Comparison of ENCODE assay signal across 2 cellular contexts in the genomic region with DNA sequence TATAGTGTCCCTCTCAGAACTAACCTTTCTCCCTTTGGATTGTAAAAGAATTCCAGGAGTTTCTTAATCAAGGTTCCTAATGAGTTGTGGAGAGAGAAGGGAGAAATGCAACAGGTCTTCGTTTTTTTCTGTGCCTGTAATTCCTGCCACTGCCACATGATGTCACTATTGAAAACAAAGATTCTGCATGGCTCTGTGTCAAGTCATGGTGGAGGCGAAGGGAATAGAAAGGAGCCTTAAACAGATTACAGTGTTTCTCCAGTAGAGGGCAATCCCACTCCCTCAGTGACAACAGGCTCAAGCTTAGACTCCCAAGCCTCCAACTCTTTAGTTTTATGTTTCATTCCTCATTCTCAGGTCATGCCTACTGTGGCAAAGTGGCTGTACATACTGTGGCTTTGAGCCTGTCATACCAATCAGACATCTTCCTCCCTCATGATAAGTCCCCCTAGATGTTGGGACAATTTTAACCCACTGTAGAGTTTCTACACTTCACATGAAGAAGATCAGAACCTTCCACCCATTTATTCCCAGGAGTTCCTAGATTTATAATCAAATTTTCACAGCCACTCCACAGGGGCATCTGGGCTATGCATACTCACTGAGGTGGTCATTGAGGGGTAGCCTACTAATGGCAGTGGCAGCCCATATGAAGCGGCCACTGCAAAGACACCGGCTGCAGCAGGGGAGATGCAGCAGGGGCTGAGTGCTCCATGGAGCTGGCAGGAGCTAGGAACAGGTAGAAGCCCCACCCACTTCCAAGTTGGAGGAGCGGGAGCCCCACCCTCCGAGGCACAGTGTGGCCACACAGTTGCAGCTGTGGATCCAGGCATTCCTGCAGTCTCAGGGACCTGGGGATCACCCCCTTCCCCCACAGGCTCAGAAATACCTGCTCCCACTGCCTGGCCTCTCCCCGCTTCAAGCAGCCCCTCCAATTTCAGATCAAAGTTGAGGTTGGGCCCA.
TF ChIP-seq lines count a peak whose summit lies in the region.

No MANE protein-coding gene starts in this region.

TF ChIP-seq in Ishikawa, 13 proteins besides CTCF, POLR2A, EP300 and RAD21 (continued from another document):
- TF ChIP-seq REST (IDR thresholded peaks at IDR 0.05; ENCODE audit: low read depth), result no peak
- no peak for TF ChIP-seq TAF1 (IDR thresholded peaks at IDR 0.05; ENCODE audit: low read depth)

TF ChIP-seq in HepG2, 621 proteins besides CTCF, POLR2A, EP300 and RAD21 (continued from another document):
- TF ChIP-seq, protein P1, sequence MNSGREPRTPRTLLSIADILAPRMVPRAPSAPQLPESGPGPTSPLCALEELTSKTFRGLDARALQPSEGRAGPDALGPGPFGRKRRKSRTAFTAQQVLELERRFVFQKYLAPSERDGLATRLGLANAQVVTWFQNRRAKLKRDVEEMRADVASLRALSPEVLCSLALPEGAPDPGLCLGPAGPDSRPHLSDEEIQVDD (CRISPR knock-in tag; IDR thresholded peaks at IDR 0.05; ENCODE audit: borderline replicate concordance), result no peak
- TF ChIP-seq MIER3 (CRISPR knock-in tag; IDR thresholded peaks at IDR 0.05; ENCODE audit: borderline replicate concordance) (no peak), KLF15 (CRISPR knock-in tag; IDR thresholded peaks at IDR 0.05; ENCODE audit: borderline replicate concordance) (no peak), NFE2L2 (IDR thresholded peaks at IDR 0.05; ENCODE audit: low read length) (no peak), ZNF644 (CRISPR knock-in tag; IDR thresholded peaks at IDR 0.05; ENCODE audit: low read depth) (0 out of 2 replicates have a peak, but pooled peaks have one; percentile 51)
